Comparison of ENCODE assay signal across 1 cellular context in the genomic region with DNA sequence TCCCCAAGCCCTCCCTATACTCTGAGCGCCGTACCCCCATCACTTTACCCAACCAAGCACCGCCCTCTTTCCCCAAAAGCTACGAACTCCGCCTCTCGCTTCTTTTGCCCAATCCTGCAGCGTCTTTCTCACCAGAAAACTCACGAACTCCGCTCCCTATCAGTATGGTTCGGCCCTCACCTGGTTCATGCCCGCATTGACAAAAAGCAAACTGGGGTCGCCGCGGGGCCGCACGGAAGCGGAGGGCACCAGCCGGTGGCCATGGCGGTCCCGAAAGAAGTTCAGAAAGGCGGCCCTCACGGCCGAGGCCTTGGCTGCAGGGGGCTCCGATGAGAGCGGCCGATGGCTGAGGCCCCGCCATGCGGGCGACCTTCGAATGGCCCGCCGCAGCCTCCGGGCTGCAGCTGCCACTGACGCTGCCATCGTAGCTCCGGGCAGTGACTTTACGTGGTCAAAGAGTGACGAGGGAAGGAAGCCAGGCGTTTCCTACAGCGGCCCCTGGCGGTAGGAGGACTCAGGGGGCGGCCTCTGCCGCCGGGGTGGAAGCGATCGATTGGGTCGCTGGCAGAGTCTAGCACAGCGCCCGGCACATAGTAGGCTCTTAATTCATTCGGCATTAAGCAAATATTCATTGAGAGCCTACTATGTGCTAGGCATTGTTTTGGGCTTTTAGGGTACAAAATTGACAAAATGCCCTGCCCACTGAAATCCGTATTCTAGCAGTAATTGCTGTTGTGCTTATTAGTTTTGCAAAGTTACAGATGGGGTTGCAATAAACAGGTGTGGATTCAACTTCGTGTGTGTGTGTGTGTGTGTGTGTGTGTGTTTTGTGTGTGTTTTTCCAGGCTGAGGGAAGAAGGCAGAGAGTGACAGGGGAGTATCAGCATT.
A peak's percentile ranks its signal among the peaks of the same experiment; 100 is the strongest.
TF ChIP-seq lines count a peak whose summit lies in the region.

TSS of gene AARS2 (minus strand) at position 447 of the 888 bp plus-strand sequence. CDS start at position 423, 24 bp downstream.

TF ChIP-seq in GM12878, 131 proteins besides CTCF, POLR2A, EP300 and RAD21 (continued from another document):
- TF ChIP-seq IRF3 (IDR thresholded peaks at IDR 0.05) (peak; percentile 42; the same call in 1 of the 2 replicates), MYB (IDR thresholded peaks at IDR 0.05; ENCODE audit: borderline replicate concordance, low read depth, low read length) (no peak), FOS (IDR thresholded peaks at IDR 0.05; ENCODE audit: borderline replicate concordance, extremely low read depth, insufficient read length) (no peak), NR2C2 (IDR thresholded peaks at IDR 0.05; ENCODE audit: borderline replicate concordance, control insufficient read depth, insufficient read length, low read depth) (no peak), BRCA1 (IDR thresholded peaks at IDR 0.05; ENCODE audit: low read depth, low read length) (no peak), NFYA (IDR thresholded peaks at IDR 0.05; ENCODE audit: borderline replicate concordance, low read depth, low read length) (no peak), DPF2 (IDR thresholded peaks at IDR 0.05) (peak; percentile 100), TCF3 (IDR thresholded peaks at IDR 0.05; ENCODE audit: borderline replicate concordance, insufficient read depth, low read depth, low read length) (peak; percentile 54; the same call in 1 of the 2 replicates), CREB1 (IDR thresholded peaks at IDR 0.05; ENCODE audit: low read depth) (peak; percentile 95), RB1 (IDR thresholded peaks at IDR 0.05; ENCODE audit: borderline replicate concordance) (peak; percentile 94), SMC3 (IDR thresholded peaks at IDR 0.05; ENCODE audit: borderline replicate concordance, low read length) (no peak)
- TF ChIP-seq, protein P1, sequence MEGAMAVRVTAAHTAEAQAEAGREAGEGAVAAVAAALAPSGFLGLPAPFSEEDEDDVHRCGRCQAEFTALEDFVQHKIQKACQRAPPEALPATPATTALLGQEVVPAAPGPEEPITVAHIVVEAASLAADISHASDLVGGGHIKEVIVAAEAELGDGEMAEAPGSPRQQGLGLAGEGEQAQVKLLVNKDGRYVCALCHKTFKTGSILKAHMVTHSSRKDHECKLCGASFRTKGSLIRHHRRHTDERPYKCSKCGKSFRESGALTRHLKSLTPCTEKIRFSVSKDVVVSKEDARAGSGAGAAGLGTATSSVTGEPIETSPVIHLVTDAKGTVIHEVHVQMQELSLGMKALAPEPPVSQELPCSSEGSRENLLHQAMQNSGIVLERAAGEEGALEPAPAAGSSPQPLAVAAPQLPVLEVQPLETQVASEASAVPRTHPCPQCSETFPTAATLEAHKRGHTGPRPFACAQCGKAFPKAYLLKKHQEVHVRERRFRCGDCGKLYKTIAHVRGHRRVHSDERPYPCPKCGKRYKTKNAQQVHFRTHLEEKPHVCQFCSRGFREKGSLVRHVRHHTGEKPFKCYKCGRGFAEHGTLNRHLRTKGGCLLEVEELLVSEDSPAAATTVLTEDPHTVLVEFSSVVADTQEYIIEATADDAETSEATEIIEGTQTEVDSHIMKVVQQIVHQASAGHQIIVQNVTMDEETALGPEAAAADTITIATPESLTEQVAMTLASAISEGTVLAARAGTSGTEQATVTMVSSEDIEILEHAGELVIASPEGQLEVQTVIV (IDR thresholded peaks at IDR 0.05; ENCODE audit: borderline replicate concordance, partially characterized antibody), result no peak
- TF ChIP-seq, protein P2, sequence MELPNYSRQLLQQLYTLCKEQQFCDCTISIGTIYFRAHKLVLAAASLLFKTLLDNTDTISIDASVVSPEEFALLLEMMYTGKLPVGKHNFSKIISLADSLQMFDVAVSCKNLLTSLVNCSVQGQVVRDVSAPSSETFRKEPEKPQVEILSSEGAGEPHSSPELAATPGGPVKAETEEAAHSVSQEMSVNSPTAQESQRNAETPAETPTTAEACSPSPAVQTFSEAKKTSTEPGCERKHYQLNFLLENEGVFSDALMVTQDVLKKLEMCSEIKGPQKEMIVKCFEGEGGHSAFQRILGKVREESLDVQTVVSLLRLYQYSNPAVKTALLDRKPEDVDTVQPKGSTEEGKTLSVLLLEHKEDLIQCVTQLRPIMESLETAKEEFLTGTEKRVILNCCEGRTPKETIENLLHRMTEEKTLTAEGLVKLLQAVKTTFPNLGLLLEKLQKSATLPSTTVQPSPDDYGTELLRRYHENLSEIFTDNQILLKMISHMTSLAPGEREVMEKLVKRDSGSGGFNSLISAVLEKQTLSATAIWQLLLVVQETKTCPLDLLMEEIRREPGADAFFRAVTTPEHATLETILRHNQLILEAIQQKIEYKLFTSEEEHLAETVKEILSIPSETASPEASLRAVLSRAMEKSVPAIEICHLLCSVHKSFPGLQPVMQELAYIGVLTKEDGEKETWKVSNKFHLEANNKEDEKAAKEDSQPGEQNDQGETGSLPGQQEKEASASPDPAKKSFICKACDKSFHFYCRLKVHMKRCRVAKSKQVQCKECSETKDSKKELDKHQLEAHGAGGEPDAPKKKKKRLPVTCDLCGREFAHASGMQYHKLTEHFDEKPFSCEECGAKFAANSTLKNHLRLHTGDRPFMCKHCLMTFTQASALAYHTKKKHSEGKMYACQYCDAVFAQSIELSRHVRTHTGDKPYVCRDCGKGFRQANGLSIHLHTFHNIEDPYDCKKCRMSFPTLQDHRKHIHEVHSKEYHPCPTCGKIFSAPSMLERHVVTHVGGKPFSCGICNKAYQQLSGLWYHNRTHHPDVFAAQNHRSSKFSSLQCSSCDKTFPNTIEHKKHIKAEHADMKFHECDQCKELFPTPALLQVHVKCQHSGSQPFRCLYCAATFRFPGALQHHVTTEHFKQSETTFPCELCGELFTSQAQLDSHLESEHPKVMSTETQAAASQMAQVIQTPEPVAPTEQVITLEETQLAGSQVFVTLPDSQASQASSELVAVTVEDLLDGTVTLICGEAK (IDR thresholded peaks at IDR 0.05; ENCODE audit: borderline replicate concordance), result no peak
